In the genomic region with DNA sequence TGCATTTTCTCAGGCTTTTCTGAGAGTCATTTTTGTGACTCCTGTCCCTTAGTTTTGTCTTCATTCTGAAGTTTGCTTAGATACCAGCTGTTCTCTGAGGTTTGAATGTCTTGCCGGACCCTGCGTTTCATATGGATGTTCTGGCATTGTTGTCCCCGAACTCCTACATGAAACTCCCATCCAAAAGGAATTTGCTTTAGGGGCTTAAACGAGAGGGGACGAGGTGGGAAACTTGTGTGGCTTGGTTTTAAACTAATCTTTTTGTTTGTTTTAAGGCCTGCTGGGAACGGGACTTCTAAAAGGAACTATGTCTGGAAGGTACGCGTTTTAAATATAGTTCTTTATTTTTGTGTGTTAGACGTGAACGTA, we compare ENCODE assay signal across 8 cellular contexts. TPM values are rescaled to one million over a fixed set of nuclear protein-coding genes. Genes with fewer than 3 reads are reported as not detected.
A peak's percentile ranks its signal among the peaks of the same experiment; 100 is the strongest.
DNase-seq lines count a peak whose midpoint lies in the region; ATAC-seq and TF ChIP-seq lines count a peak whose summit lies in the region.

No MANE protein-coding gene starts in this region.

- no peak for TF ChIP-seq CTCF in GM12875 (IDR thresholded peaks at IDR 0.05; ENCODE audit: borderline replicate concordance, insufficient read depth, low read depth, low read length)
- no peak for TF ChIP-seq CTCF in fibroblast of the aortic adventitia (IDR thresholded peaks at IDR 0.05; ENCODE audit: insufficient read depth, low read length)

- H3K4me3 ChIP-seq in GM12875 (ENCODE audit: low read depth, low read length), result peak overlapping the region; percentile 74
- peak overlapping the region; percentile 87 for H3K4me3 ChIP-seq in fibroblast of the aortic adventitia (ENCODE audit: low read depth, low read length)
- peak overlapping the region; percentile 97 for H3K4me3 ChIP-seq in skeletal muscle cell (ENCODE audit: low read depth, low read length)

- ATAC-seq in SK-N-SH treated with all-trans-retinoic acid at 6 μM for 48 hours (no peak), HG03439 (IDR thresholded peaks at IDR 0.05; ENCODE audit: unreplicated experiment) (no peak), GM19395 (IDR thresholded peaks at IDR 0.05; ENCODE audit: unreplicated experiment) (no peak), HG03095 (IDR thresholded peaks at IDR 0.05; ENCODE audit: unreplicated experiment) (no peak)

- DNase-seq in fibroblast of the aortic adventitia (ENCODE audit: low read depth), result no peak
- no peak for DNase-seq in skeletal muscle cell (ENCODE audit: low read depth)
- no peak for DNase-seq in HK-2 (ENCODE audit: unreplicated experiment)

TF ChIP-seq in SK-N-SH treated with all-trans-retinoic acid at 6 μM for 48 hours, 23 proteins besides CTCF, POLR2A, EP300 and RAD21:
- TF ChIP-seq ZFP3 (CRISPR knock-in tag; IDR thresholded peaks at IDR 0.05), result 0 out of 2 replicates have a peak, but pooled peaks have one; percentile 24
- no peak for TF ChIP-seq PATZ1 (CRISPR knock-in tag; IDR thresholded peaks at IDR 0.05; ENCODE audit: borderline replicate concordance)

RNA-seq across cellular contexts. Expression of gene RPL35A, which starts 0.7 kb away (rescaled TPM):
- 212 and 1,042 TPM in 2 replicates for total RNA-seq in fibroblast of the aortic adventitia (ENCODE audit: low replicate concordance)

RNA-seq across cellular contexts. Expression of gene LMLN, which starts 9.4 kb away (rescaled TPM):
- 9.2 and 18.1 TPM in 2 replicates for total RNA-seq in fibroblast of the aortic adventitia (ENCODE audit: low replicate concordance)
